ENCODE assay signal across 15 cellular contexts in the genomic region with DNA sequence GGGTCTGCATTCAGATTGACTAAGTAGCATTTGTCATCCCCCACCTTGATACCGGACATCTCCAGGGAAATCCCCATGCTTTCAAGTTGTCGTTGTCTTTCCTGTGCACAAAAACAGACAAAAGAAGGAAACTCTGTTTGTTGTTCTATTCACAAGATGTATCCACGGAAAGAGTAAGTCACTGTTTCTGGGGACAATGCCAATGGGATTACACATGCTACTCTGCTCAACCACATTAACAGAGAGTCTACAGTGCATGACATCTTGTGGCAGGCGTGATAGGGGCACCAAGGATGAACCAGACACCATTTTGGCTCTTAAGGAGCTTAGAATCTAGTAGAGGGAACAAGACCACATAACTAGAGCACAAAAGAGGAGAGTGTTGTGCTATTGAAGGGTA.
DNase-seq lines count a peak whose midpoint lies in the region; ATAC-seq and TF ChIP-seq lines count a peak whose summit lies in the region.
"Had no signal": no experiment of that assay in that cellular context is flagged by ENCODE, and none has a peak within 500 bp of the region (broad histone marks: within the 10 kb centered on the region; RNA-seq: fewer than 3 reads in every experiment).

No MANE protein-coding gene starts in this region.

- DNase-seq in Right ventricle myocardium superior (no peak), right atrium auricular region (ENCODE audit: low spot score) (no peak), brain microvascular endothelial cell (peak; percentile 64), left ventricle myocardium superior (no peak), thoracic aorta (ENCODE audit: low spot score) (no peak), SW 1271 (lab: John Stamatoyannopoulos, UW) (no peak), NCI-H82 treated with DMSO at 0.1 percent for 48 hours (lab: John Stamatoyannopoulos, UW; ENCODE audit: unreplicated experiment) (no peak)
- DNase-seq: activated T-cell treated with anti-CD3 and anti-CD28 coated beads, Interleukin-2, amount 50 U/mL, for 4 hours; central memory CD4-positive, alpha-beta T cell; DMS79; NCI-H1417 treated with DMSO at 0.1 percent for 48 hours; SJCRH30; transverse colon had no signal

- no peak for TF ChIP-seq CTCF in right atrium auricular region (IDR thresholded peaks at IDR 0.05)
- no peak for TF ChIP-seq CTCF in brain microvascular endothelial cell (IDR thresholded peaks at IDR 0.05; ENCODE audit: low read depth, low read length, missing control alignments)
- TF ChIP-seq CTCF in thoracic aorta (IDR thresholded peaks at IDR 0.05) = no peak

- peak overlapping the region in 1 of 2 donors; percentile 20 for H3K27ac ChIP-seq in right atrium auricular region
- H3K27ac ChIP-seq in brain microvascular endothelial cell = no peak overlapping the region
- H3K27ac ChIP-seq in thoracic aorta = no peak overlapping the region
- H3K27ac ChIP-seq: SJCRH30, transverse colon had no signal

- H3K9me3 ChIP-seq in right atrium auricular region (no peaks in the 10 kb centered on the region), thoracic aorta (no peaks in the 10 kb centered on the region)
- H3K9me3 ChIP-seq: SJCRH30, transverse colon had no signal

- H3K4me3 ChIP-seq in right atrium auricular region = no peak overlapping the region
- H3K4me3 ChIP-seq in brain microvascular endothelial cell (ENCODE audit: low read depth, low read length) = no peak overlapping the region
- no peak overlapping the region for H3K4me3 ChIP-seq in thoracic aorta
- H3K4me3 ChIP-seq: lung, SJCRH30, transverse colon had no signal

- H3K4me1 ChIP-seq in right atrium auricular region = peaks cover 0 to 15% of the 10 kb centered on the region in 2 donors
- H3K4me1 ChIP-seq in thoracic aorta (ENCODE audit: control insufficient read depth in 1 of 2, low read depth in 2 of 2) = peaks cover 0 to 4% of the 10 kb centered on the region in 2 donors
- H3K4me1 ChIP-seq: SJCRH30, transverse colon had no signal

- in situ Hi-C loops in brain microvascular endothelial cell (cut with HindIII; ENCODE audit: low pct_ligation_motif_present, low sequenced_read_pairs) = no loop called here

- ATAC-seq in Right ventricle myocardium superior (ENCODE audit: poor library complexity) (peak; percentile 32), left ventricle myocardium superior (peak; percentile 79), thoracic aorta (ENCODE audit: insufficient number of reproducible peaks, low FRiP score, low read depth) (peak; percentile 81), HG03039 (IDR thresholded peaks at IDR 0.05; ENCODE audit: unreplicated experiment) (no peak)
- ATAC-seq: activated T-cell treated with anti-CD3 and anti-CD28 coated beads, Interleukin-2, amount 50 U/mL, for 4 hours had no signal

- H3K36me3 ChIP-seq in right atrium auricular region (peaks cover 52% of the 10 kb centered on the region), brain microvascular endothelial cell (replicated peaks) (peaks cover 27% of the 10 kb centered on the region), thoracic aorta (peaks cover 42% of the 10 kb centered on the region)
- H3K36me3 ChIP-seq: SJCRH30 had no signal

- intact Hi-C loops in Right ventricle myocardium superior (cut with DNase I) = loop anchor here (10.0 kb wide), 1 partner anchor 294 kb away; a partner anchor contains a TSS
- intact Hi-C loops in left ventricle myocardium superior (cut with micrococcal nuclease) = loop anchor here (10.0 kb wide), 1 partner anchor 294 kb away; a partner anchor contains a TSS

- no peaks in the 10 kb centered on the region for H3K27me3 ChIP-seq in right atrium auricular region
- no peaks in the 10 kb centered on the region for H3K27me3 ChIP-seq in brain microvascular endothelial cell (replicated peaks)
- no peaks in the 10 kb centered on the region for H3K27me3 ChIP-seq in thoracic aorta (replicated peaks; ENCODE audit: insufficient read depth)
- H3K27me3 ChIP-seq: SJCRH30, transverse colon had no signal
